7 cellular contexts compared by ENCODE assay signal in genomic region chr17:46579083-46580075, GRCh38. TPM values are rescaled to one million over a fixed set of nuclear protein-coding genes. Genes with fewer than 3 reads are reported as not detected.
A peak's percentile ranks its signal among the peaks of the same experiment; 100 is the strongest.
DNase-seq lines count a peak whose midpoint lies in the region; ATAC-seq and TF ChIP-seq lines count a peak whose summit lies in the region.
"Not testable (repeated sequence)": the region's sequence is repeated elsewhere in the genome, so short reads cannot be mapped to it uniquely, and the experiment has no call there.

ARL17A (minus strand) TSS chr17:46579691; CDS start chr17:46576322, 3,369 bp downstream.

- H3K4me3 ChIP-seq in RWPE2 (ENCODE audit: severe bottlenecking) = not testable (repeated sequence)

- H3K4me1 ChIP-seq in RWPE2 (ENCODE audit: insufficient read depth, poor library complexity, severe bottlenecking) = not testable (repeated sequence)

- ATAC-seq in GM19351 (IDR thresholded peaks at IDR 0.05; ENCODE audit: unreplicated experiment) (peak; percentile 94), HG02973 (IDR thresholded peaks at IDR 0.05; ENCODE audit: unreplicated experiment) (peak; percentile 91), RWPE2 (ENCODE audit: low read depth) (peak; percentile 88)

- not testable (repeated sequence) for H3K27me3 ChIP-seq in RWPE2 (ENCODE audit: insufficient read depth, poor library complexity, severe bottlenecking)

- peak; percentile 73 for DNase-seq in RWPE2 (ENCODE audit: low spot score)
- DNase-seq in activated T-cell treated with anti-CD3 and anti-CD28 coated beads for 4 hours = peak; percentile 60
- peak; percentile 68 for DNase-seq in effector CD4-positive, alpha-beta T cell
- peak; percentile 86 for DNase-seq in mucosa of gallbladder (ENCODE audit: low spot score)
- DNase-seq in stimulated activated CD4-positive, alpha-beta T cell treated with anti-CD3 and anti-CD28 coated beads, Interleukin-2, amount 100 ng/mL, for 48 hours = peak; percentile 37 to 61

- not testable (repeated sequence) for H3K36me3 ChIP-seq in RWPE2 (ENCODE audit: low read depth)

- H3K27ac ChIP-seq in RWPE2 (ENCODE audit: poor library complexity, severe bottlenecking) = not testable (repeated sequence)

- not testable (repeated sequence) for TF ChIP-seq CTCF in RWPE2 (IDR thresholded peaks at IDR 0.05; ENCODE audit: poor library complexity, severe bottlenecking)

- not testable (repeated sequence) for H3K9me3 ChIP-seq in RWPE2 (ENCODE audit: severe bottlenecking)

RNA-seq across cellular contexts. Expression of gene ARL17A, which starts in this region (rescaled TPM):
- 23.0 TPM for total RNA-seq in mucosa of gallbladder
